36 cellular contexts compared by ENCODE assay signal in genomic region chr4:165994706-165995105, GRCh38.
DNase-seq lines count a peak whose midpoint lies in the region; ATAC-seq and TF ChIP-seq lines count a peak whose summit lies in the region.
"Had no signal": no experiment of that assay in that cellular context is flagged by ENCODE, and none has a peak within 500 bp of the region (broad histone marks: within the 10 kb centered on the region; RNA-seq: fewer than 3 reads in every experiment).

No MANE protein-coding gene starts in this region.

- peak; percentile 30 for DNase-seq in BJ (ENCODE audit: low read depth)
- DNase-seq in M059J (ENCODE audit: low read depth), result peak; percentile 75
- DNase-seq in amniotic epithelial cell (ENCODE audit: low read depth), result peak; percentile 51
- DNase-seq in hepatocyte (ENCODE audit: low spot score), result peak; percentile 37
- DNase-seq in HK-2 (ENCODE audit: unreplicated experiment), result no peak
- DNase-seq in endodermal cell, result no peak
- no peak for DNase-seq in SW 1271 (lab: John Stamatoyannopoulos, UW)
- DNase-seq: activated CD4-positive, alpha-beta T cell treated with anti-CD3 and anti-CD28 coated beads for 48 hours; activated CD8-positive, alpha-beta memory T cell treated with anti-CD3 and anti-CD28 coated beads, Interleukin-2, amount 10 ng/mL, durations not matched to agents 7 days and 5 days; aorta; COR-L47; DMS79; hippocampal formation; immature natural killer cell; left ventricle myocardium inferior; midbrain; naive thymus-derived CD8-positive, alpha-beta T cell; NCI-H1436; NCI-H446 treated with DMSO at 0.1 percent for 48 hours; occipital lobe; PC-9; retina; SJCRH30; stimulated activated CD4-positive, alpha-beta T cell treated with anti-CD3 and anti-CD28 coated beads, Interleukin-4, amount 100 ng/mL, for 24 hours; stimulated activated naive B cell treated with anti-CD40 and anti-IgM and Interleukin-4, amounts not matched to agents 10 μg/mL and 1 μg/mL and 100 μg/mL, for 72 hours; T-helper 17 cell; testis; uterus had no signal

- CTCF ChIA-PET in BJ (lab: Yijun Ruan, JAX), result no interaction called here

- H3K36me3 Mint-ChIP-seq in endodermal cell (ENCODE audit: low read depth), result no peaks in the 10 kb centered on the region
- H3K36me3 Mint-ChIP-seq: activated CD8-positive, alpha-beta memory T cell treated with anti-CD3 and anti-CD28 coated beads, Interleukin-2, amount 10 ng/mL, durations not matched to agents 7 days and 5 days; activated naive CD4-positive, alpha-beta T cell treated with anti-CD3 and anti-CD28 coated beads, Interleukin-2, amount 50 U/mL, for 24 hours; immature natural killer cell; naive thymus-derived CD8-positive, alpha-beta T cell; stimulated activated naive B cell treated with anti-CD40 and anti-IgM and Interleukin-4, amounts not matched to agents 10 μg/mL and 1 μg/mL and 100 μg/mL, for 72 hours had no signal

- no peaks in the 10 kb centered on the region for H3K36me3 ChIP-seq in BJ (ENCODE audit: control insufficient read depth, insufficient read depth, low read length)
- no peaks in the 10 kb centered on the region for H3K36me3 ChIP-seq in hepatocyte (replicated peaks; ENCODE audit: insufficient read depth, low read depth)
- no peaks in the 10 kb centered on the region for H3K36me3 ChIP-seq in endodermal cell (ENCODE audit: control insufficient read depth, insufficient read depth, low read length)
- H3K36me3 ChIP-seq: BLaER1 treated with 17β-estradiol and CSF1 and Interleukin-3, amounts not matched to agents 10 nM and 100 nM; HAP-1; left ventricle myocardium inferior; SJCRH30; uterus had no signal

- H4K20me1 ChIP-seq in hepatocyte (ENCODE audit: insufficient read depth, poor library complexity, severe bottlenecking), result no peaks in the 10 kb centered on the region
- H4K20me1 ChIP-seq: BLaER1 treated with 17β-estradiol and CSF1 and Interleukin-3, amounts not matched to agents 10 nM and 100 nM had no signal

- H3K27me3 ChIP-seq in BJ (ENCODE audit: control insufficient read depth, insufficient read depth, low read length) (no peaks in the 10 kb centered on the region), hepatocyte (no peaks in the 10 kb centered on the region), endodermal cell (ENCODE audit: control insufficient read depth, insufficient read depth, low read length, poor library complexity, severe bottlenecking) (no peaks in the 10 kb centered on the region)
- H3K27me3 ChIP-seq: BLaER1 treated with 17β-estradiol and CSF1 and Interleukin-3, amounts not matched to agents 10 nM and 100 nM; SJCRH30; testis; uterus had no signal

- H3K9ac ChIP-seq in endodermal cell (ENCODE audit: extremely low read depth, low read length, poor library complexity, severe bottlenecking), result no peak overlapping the region
- H3K9ac ChIP-seq: BLaER1 treated with 17β-estradiol and CSF1 and Interleukin-3, amounts not matched to agents 10 nM and 100 nM had no signal

- H3K4me1 Mint-ChIP-seq in endodermal cell, result no peaks in the 10 kb centered on the region
- H3K4me1 Mint-ChIP-seq: activated CD8-positive, alpha-beta memory T cell treated with anti-CD3 and anti-CD28 coated beads, Interleukin-2, amount 10 ng/mL, durations not matched to agents 7 days and 5 days; activated naive CD4-positive, alpha-beta T cell treated with anti-CD3 and anti-CD28 coated beads, Interleukin-2, amount 50 U/mL, for 24 hours; central memory CD8-positive, alpha-beta T cell; immature natural killer cell; naive thymus-derived CD8-positive, alpha-beta T cell; stimulated activated naive B cell treated with anti-CD40 and anti-IgM and Interleukin-4, amounts not matched to agents 10 μg/mL and 1 μg/mL and 100 μg/mL, for 72 hours; T-helper 17 cell had no signal

- no peak overlapping the region for H3K4me3 Mint-ChIP-seq in endodermal cell
- H3K4me3 Mint-ChIP-seq: activated CD8-positive, alpha-beta memory T cell treated with anti-CD3 and anti-CD28 coated beads, Interleukin-2, amount 10 ng/mL, durations not matched to agents 7 days and 5 days; activated naive CD4-positive, alpha-beta T cell treated with anti-CD3 and anti-CD28 coated beads, Interleukin-2, amount 50 U/mL, for 24 hours; central memory CD8-positive, alpha-beta T cell; immature natural killer cell; naive thymus-derived CD8-positive, alpha-beta T cell; stimulated activated naive B cell treated with anti-CD40 and anti-IgM and Interleukin-4, amounts not matched to agents 10 μg/mL and 1 μg/mL and 100 μg/mL, for 72 hours; T-helper 17 cell had no signal

- ATAC-seq in HG03175 (IDR thresholded peaks at IDR 0.05; ENCODE audit: unreplicated experiment), result no peak
- ATAC-seq: A549; activated CD8-positive, alpha-beta memory T cell treated with anti-CD3 and anti-CD28 coated beads, Interleukin-2, amount 10 ng/mL, durations not matched to agents 7 days and 5 days; GM12878; naive thymus-derived CD8-positive, alpha-beta T cell; stimulated activated naive B cell treated with anti-CD40 and anti-IgM and Interleukin-4, amounts not matched to agents 10 μg/mL and 1 μg/mL and 100 μg/mL, for 72 hours; T-helper 17 cell had no signal

- no peaks in the 10 kb centered on the region for H3K79me2 ChIP-seq in hepatocyte

- H3K27ac ChIP-seq in hepatocyte (no peak overlapping the region), endodermal cell (ENCODE audit: low read depth, low read length) (no peak overlapping the region)
- H3K27ac ChIP-seq: A549; BLaER1 treated with 17β-estradiol and CSF1 and Interleukin-3, amounts not matched to agents 10 nM and 100 nM; HL-60; left ventricle myocardium inferior; PC-9; SJCRH30; testis; uterus had no signal

- H3K4me1 ChIP-seq in hepatocyte (ENCODE audit: insufficient read depth) (no peaks in the 10 kb centered on the region), endodermal cell (ENCODE audit: control insufficient read depth, insufficient read depth, low read length) (no peaks in the 10 kb centered on the region)
- H3K4me1 ChIP-seq: A549; BLaER1 treated with 17β-estradiol and CSF1 and Interleukin-3, amounts not matched to agents 10 nM and 100 nM; HAP-1; left ventricle myocardium inferior; testis; uterus had no signal

- no peak overlapping the region for H3K27ac Mint-ChIP-seq in endodermal cell
- H3K27ac Mint-ChIP-seq: activated CD8-positive, alpha-beta memory T cell treated with anti-CD3 and anti-CD28 coated beads, Interleukin-2, amount 10 ng/mL, durations not matched to agents 7 days and 5 days; activated naive CD4-positive, alpha-beta T cell treated with anti-CD3 and anti-CD28 coated beads, Interleukin-2, amount 50 U/mL, for 24 hours; immature natural killer cell; naive thymus-derived CD8-positive, alpha-beta T cell; stimulated activated naive B cell treated with anti-CD40 and anti-IgM and Interleukin-4, amounts not matched to agents 10 μg/mL and 1 μg/mL and 100 μg/mL, for 72 hours; T-helper 17 cell had no signal

- POLR2A ChIA-PET in BJ (lab: Charles Lee), result no interaction called here

- H3K4me2 ChIP-seq in hepatocyte, result no peak overlapping the region
- H3K4me2 ChIP-seq: A549; BLaER1 treated with 17β-estradiol and CSF1 and Interleukin-3, amounts not matched to agents 10 nM and 100 nM; PC-9 had no signal

- peak overlapping the region; percentile 5 for H2AFZ ChIP-seq in hepatocyte
- H2AFZ ChIP-seq: PC-9 had no signal

- H3K9me2 ChIP-seq in hepatocyte (replicated peaks; ENCODE audit: insufficient read depth), result no peaks in the 10 kb centered on the region

- H3K9me3 Mint-ChIP-seq in endodermal cell, result no peaks in the 10 kb centered on the region
- H3K9me3 Mint-ChIP-seq: activated naive CD4-positive, alpha-beta T cell treated with anti-CD3 and anti-CD28 coated beads, Interleukin-2, amount 50 U/mL, for 24 hours; stimulated activated naive B cell treated with anti-CD40 and anti-IgM and Interleukin-4, amounts not matched to agents 10 μg/mL and 1 μg/mL and 100 μg/mL, for 72 hours had no signal

- H3K27me3 Mint-ChIP-seq in endodermal cell (ENCODE audit: insufficient read depth), result no peaks in the 10 kb centered on the region
- H3K27me3 Mint-ChIP-seq: activated CD8-positive, alpha-beta memory T cell treated with anti-CD3 and anti-CD28 coated beads, Interleukin-2, amount 10 ng/mL, durations not matched to agents 7 days and 5 days; activated naive CD4-positive, alpha-beta T cell treated with anti-CD3 and anti-CD28 coated beads, Interleukin-2, amount 50 U/mL, for 24 hours; central memory CD8-positive, alpha-beta T cell; naive thymus-derived CD8-positive, alpha-beta T cell; stimulated activated naive B cell treated with anti-CD40 and anti-IgM and Interleukin-4, amounts not matched to agents 10 μg/mL and 1 μg/mL and 100 μg/mL, for 72 hours; T-helper 17 cell had no signal

- H3K4me3 ChIP-seq in BJ (ENCODE audit: low read depth, low read length) (no peak overlapping the region), hepatocyte (no peak overlapping the region), endodermal cell (ENCODE audit: low read length) (no peak overlapping the region)
- H3K4me3 ChIP-seq: A549; BLaER1 treated with 17β-estradiol and CSF1 and Interleukin-3, amounts not matched to agents 10 nM and 100 nM; GM12878; HAP-1; left ventricle myocardium inferior; PC-9; SJCRH30; testis; uterus had no signal

- TF ChIP-seq CTCF in BJ (IDR thresholded peaks at IDR 0.05; ENCODE audit: insufficient read depth, low read depth, low read length) (no peak), hepatocyte (IDR thresholded peaks at IDR 0.05; ENCODE audit: poor library complexity) (no peak), endodermal cell (conservative IDR thresholded peaks at IDR 0.05) (no peak)

- no peaks in the 10 kb centered on the region for H3K9me3 ChIP-seq in hepatocyte (ENCODE audit: low read depth)
- H3K9me3 ChIP-seq in endodermal cell (ENCODE audit: control insufficient read depth, low read length), result no peaks in the 10 kb centered on the region
- H3K9me3 ChIP-seq: A549; BLaER1 treated with 17β-estradiol and CSF1 and Interleukin-3, amounts not matched to agents 10 nM and 100 nM; HAP-1; left ventricle myocardium inferior; SJCRH30; testis; uterus had no signal

- 29% methylated on average over 1 of the region's 1 CpG for WGBS in hepatocyte (ENCODE audit: low lambda C conversion rate, missing lambda C conversion rate)
- 88% methylated on average over 1 of the region's 1 CpG; no CpG with 5 or more reads in 1 of the 2 experiments for WGBS in endodermal cell (ENCODE audit: insufficient coverage in 1 of 2, insufficient read length in 1 of 2), 2 experiments

Comparison
In these comparisons a context has a peak if more than half of its experiments do, and no peak if none do; other contexts are left out.
1. DNase-seq: peak in BJ (single experiment), M059J (single experiment), amniotic epithelial cell (single experiment) and hepatocyte (single experiment); none in HK-2 (single experiment), endodermal cell (single experiment) and SW 1271 (0 of 2).